Comparison of ENCODE assay signal across 1 cellular context in the genomic region with DNA sequence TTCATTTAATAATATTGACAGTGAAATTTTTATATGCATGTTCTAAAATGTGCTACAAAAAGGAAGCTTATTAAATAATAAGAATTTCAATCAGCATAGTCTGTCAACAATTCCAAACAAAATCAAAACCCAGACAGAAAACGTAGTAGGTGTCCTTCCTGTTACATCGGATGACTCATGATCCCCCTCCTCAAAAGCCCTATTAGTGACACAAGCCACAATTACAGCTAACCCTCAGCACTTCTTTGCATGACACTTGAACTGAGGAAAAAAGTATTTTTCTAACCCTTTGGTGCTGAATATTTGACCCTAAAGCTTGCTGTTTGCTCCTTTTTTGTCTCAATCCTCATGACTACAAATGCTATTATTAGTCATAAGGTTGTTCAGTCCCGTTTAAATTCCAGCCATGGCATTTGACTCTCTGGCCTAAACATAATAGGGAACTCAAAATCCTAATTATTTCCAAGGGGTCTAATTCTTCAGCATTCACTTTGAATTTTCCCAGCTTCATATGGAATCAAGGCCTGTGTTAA.
TF ChIP-seq lines count a peak whose summit lies in the region.

No MANE protein-coding gene starts in this region.

TF ChIP-seq in H1, 55 proteins besides CTCF, POLR2A, EP300 and RAD21:
- TF ChIP-seq KDM4A (IDR thresholded peaks at IDR 0.05; ENCODE audit: low read depth, low read length, severe bottlenecking) (no peak), HDAC6 (IDR thresholded peaks at IDR 0.05; ENCODE audit: low read depth, low read length) (no peak), MAFK (IDR thresholded peaks at IDR 0.05; ENCODE audit: low read depth, low read length) (no peak), CHD1 (IDR thresholded peaks at IDR 0.05; ENCODE audit: low read depth, low read length) (no peak), SP2 (IDR thresholded peaks at IDR 0.05; ENCODE audit: low read length) (no peak), RFX5 (IDR thresholded peaks at IDR 0.05; ENCODE audit: borderline replicate concordance, low read depth, low read length) (no peak), BCL11A (IDR thresholded peaks at IDR 0.05; ENCODE audit: low read depth in 2 of 2, low read length in 2 of 2) (no peak), E2F6 (IDR thresholded peaks at IDR 0.05) (no peak), GABPA (IDR thresholded peaks at IDR 0.05; ENCODE audit: borderline replicate concordance, insufficient read depth, low read length) (no peak), CBX8 (IDR thresholded peaks at IDR 0.05; ENCODE audit: borderline replicate concordance, low read depth, low read length) (no peak), RXRA (IDR thresholded peaks at IDR 0.05; ENCODE audit: insufficient read depth, low read depth, low read length) (no peak)
- TF ChIP-seq, protein P1, sequence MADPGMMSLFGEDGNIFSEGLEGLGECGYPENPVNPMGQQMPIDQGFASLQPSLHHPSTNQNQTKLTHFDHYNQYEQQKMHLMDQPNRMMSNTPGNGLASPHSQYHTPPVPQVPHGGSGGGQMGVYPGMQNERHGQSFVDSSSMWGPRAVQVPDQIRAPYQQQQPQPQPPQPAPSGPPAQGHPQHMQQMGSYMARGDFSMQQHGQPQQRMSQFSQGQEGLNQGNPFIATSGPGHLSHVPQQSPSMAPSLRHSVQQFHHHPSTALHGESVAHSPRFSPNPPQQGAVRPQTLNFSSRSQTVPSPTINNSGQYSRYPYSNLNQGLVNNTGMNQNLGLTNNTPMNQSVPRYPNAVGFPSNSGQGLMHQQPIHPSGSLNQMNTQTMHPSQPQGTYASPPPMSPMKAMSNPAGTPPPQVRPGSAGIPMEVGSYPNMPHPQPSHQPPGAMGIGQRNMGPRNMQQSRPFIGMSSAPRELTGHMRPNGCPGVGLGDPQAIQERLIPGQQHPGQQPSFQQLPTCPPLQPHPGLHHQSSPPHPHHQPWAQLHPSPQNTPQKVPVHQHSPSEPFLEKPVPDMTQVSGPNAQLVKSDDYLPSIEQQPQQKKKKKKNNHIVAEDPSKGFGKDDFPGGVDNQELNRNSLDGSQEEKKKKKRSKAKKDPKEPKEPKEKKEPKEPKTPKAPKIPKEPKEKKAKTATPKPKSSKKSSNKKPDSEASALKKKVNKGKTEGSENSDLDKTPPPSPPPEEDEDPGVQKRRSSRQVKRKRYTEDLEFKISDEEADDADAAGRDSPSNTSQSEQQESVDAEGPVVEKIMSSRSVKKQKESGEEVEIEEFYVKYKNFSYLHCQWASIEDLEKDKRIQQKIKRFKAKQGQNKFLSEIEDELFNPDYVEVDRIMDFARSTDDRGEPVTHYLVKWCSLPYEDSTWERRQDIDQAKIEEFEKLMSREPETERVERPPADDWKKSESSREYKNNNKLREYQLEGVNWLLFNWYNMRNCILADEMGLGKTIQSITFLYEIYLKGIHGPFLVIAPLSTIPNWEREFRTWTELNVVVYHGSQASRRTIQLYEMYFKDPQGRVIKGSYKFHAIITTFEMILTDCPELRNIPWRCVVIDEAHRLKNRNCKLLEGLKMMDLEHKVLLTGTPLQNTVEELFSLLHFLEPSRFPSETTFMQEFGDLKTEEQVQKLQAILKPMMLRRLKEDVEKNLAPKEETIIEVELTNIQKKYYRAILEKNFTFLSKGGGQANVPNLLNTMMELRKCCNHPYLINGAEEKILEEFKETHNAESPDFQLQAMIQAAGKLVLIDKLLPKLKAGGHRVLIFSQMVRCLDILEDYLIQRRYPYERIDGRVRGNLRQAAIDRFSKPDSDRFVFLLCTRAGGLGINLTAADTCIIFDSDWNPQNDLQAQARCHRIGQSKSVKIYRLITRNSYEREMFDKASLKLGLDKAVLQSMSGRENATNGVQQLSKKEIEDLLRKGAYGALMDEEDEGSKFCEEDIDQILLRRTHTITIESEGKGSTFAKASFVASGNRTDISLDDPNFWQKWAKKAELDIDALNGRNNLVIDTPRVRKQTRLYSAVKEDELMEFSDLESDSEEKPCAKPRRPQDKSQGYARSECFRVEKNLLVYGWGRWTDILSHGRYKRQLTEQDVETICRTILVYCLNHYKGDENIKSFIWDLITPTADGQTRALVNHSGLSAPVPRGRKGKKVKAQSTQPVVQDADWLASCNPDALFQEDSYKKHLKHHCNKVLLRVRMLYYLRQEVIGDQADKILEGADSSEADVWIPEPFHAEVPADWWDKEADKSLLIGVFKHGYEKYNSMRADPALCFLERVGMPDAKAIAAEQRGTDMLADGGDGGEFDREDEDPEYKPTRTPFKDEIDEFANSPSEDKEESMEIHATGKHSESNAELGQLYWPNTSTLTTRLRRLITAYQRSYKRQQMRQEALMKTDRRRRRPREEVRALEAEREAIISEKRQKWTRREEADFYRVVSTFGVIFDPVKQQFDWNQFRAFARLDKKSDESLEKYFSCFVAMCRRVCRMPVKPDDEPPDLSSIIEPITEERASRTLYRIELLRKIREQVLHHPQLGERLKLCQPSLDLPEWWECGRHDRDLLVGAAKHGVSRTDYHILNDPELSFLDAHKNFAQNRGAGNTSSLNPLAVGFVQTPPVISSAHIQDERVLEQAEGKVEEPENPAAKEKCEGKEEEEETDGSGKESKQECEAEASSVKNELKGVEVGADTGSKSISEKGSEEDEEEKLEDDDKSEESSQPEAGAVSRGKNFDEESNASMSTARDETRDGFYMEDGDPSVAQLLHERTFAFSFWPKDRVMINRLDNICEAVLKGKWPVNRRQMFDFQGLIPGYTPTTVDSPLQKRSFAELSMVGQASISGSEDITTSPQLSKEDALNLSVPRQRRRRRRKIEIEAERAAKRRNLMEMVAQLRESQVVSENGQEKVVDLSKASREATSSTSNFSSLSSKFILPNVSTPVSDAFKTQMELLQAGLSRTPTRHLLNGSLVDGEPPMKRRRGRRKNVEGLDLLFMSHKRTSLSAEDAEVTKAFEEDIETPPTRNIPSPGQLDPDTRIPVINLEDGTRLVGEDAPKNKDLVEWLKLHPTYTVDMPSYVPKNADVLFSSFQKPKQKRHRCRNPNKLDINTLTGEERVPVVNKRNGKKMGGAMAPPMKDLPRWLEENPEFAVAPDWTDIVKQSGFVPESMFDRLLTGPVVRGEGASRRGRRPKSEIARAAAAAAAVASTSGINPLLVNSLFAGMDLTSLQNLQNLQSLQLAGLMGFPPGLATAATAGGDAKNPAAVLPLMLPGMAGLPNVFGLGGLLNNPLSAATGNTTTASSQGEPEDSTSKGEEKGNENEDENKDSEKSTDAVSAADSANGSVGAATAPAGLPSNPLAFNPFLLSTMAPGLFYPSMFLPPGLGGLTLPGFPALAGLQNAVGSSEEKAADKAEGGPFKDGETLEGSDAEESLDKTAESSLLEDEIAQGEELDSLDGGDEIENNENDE (IDR thresholded peaks at IDR 0.05; ENCODE audit: insufficient replicate concordance, low read length), result no peak
